Comparison of ENCODE assay signal across 13 cellular contexts in genomic region chr5:84249918-84250635, GRCh38.
DNase-seq lines count a peak whose midpoint lies in the region; ATAC-seq, FAIRE-seq and TF ChIP-seq lines count a peak whose summit lies in the region.
"Had no signal": no experiment of that assay in that cellular context is flagged by ENCODE, and none has a peak within 500 bp of the region (broad histone marks: within the 10 kb centered on the region; RNA-seq: fewer than 3 reads in every experiment).

No MANE protein-coding gene starts in this region.

- H3K9ac ChIP-seq in astrocyte (ENCODE audit: low read length), result peak overlapping the region; percentile 80

- peak overlapping the region; percentile 100 for H3K27ac Mint-ChIP-seq in astrocyte (ENCODE audit: unreplicated experiment)
- no peak overlapping the region for H3K27ac Mint-ChIP-seq in activated CD4-positive, alpha-beta T cell treated with anti-CD3 and anti-CD28 coated beads, Interleukin-2, amount 10 ng/mL, durations not matched to agents 7 days and 5 days
- no peak overlapping the region for H3K27ac Mint-ChIP-seq in T-helper 2 cell treated with Interferon-gamma antibody and Interleukin-4, amounts not matched to agents 5 μg/mL and 100 μg/mL, for 36 hours
- H3K27ac Mint-ChIP-seq: CD4-positive, CD25-positive, alpha-beta regulatory T cell had no signal

- DNase-seq in AG08395 (ENCODE audit: low spot score) (peak; percentile 76), HS-5 (ENCODE audit: low read depth) (peak; percentile 91), astrocyte (ENCODE audit: low read depth) (peak; percentile 94), islet precursor cell (peak; percentile 75)
- DNase-seq in activated CD4-positive, alpha-beta T cell treated with anti-CD3 and anti-CD28 coated beads, Interleukin-2, amount 10 ng/mL, durations not matched to agents 7 days and 5 days, result no peak
- no peak for DNase-seq in T-helper 2 cell treated with Interferon-gamma antibody and Interleukin-4, amounts not matched to agents 5 μg/mL and 100 μg/mL, for 36 hours (ENCODE audit: low spot score)
- no peak for DNase-seq in activated T-cell treated with anti-CD3 and anti-CD28 coated beads, Interleukin-2, amount 50 U/mL, for 1 hour
- DNase-seq: CD4-positive, CD25-positive, alpha-beta regulatory T cell; effector CD4-positive, alpha-beta T cell; MM.1S had no signal

- peak overlapping the region; percentile 83 for H3K4me2 ChIP-seq in astrocyte (ENCODE audit: low read length)

- H3K4me1 ChIP-seq in astrocyte (ENCODE audit: insufficient read depth, low read length), result peaks cover 15% of the 10 kb centered on the region

- H3K27ac ChIP-seq in astrocyte (ENCODE audit: low read depth, low read length), result peak overlapping the region; percentile 91

- H3K4me1 Mint-ChIP-seq in astrocyte (ENCODE audit: low read depth, unreplicated experiment), result peaks cover 19% of the 10 kb centered on the region
- H3K4me1 Mint-ChIP-seq in activated CD4-positive, alpha-beta T cell treated with anti-CD3 and anti-CD28 coated beads, Interleukin-2, amount 10 ng/mL, durations not matched to agents 7 days and 5 days, result no peaks in the 10 kb centered on the region
- no peaks in the 10 kb centered on the region for H3K4me1 Mint-ChIP-seq in T-helper 2 cell treated with Interferon-gamma antibody and Interleukin-4, amounts not matched to agents 5 μg/mL and 100 μg/mL, for 36 hours (ENCODE audit: low read depth)
- H3K4me1 Mint-ChIP-seq: CD4-positive, CD25-positive, alpha-beta regulatory T cell had no signal

- H3K4me3 ChIP-seq in astrocyte (ENCODE audit: insufficient read depth, low read depth, low read length), result peak overlapping the region; percentile 42

- no peaks in the 10 kb centered on the region for H3K36me3 Mint-ChIP-seq in astrocyte (ENCODE audit: low read depth, unreplicated experiment)
- no peaks in the 10 kb centered on the region for H3K36me3 Mint-ChIP-seq in activated CD4-positive, alpha-beta T cell treated with anti-CD3 and anti-CD28 coated beads, Interleukin-2, amount 10 ng/mL, durations not matched to agents 7 days and 5 days (ENCODE audit: low read depth)
- no peaks in the 10 kb centered on the region for H3K36me3 Mint-ChIP-seq in T-helper 2 cell treated with Interferon-gamma antibody and Interleukin-4, amounts not matched to agents 5 μg/mL and 100 μg/mL, for 36 hours (ENCODE audit: low read depth)
- H3K36me3 Mint-ChIP-seq: CD4-positive, CD25-positive, alpha-beta regulatory T cell had no signal

- H3K36me3 ChIP-seq in astrocyte (ENCODE audit: insufficient read depth, low read length), result no peaks in the 10 kb centered on the region

- CTCF ChIA-PET in activated CD4-positive, alpha-beta T cell treated with anti-CD3 and anti-CD28 coated beads, Interleukin-2, amount 10 ng/mL, durations not matched to agents 7 days and 5 days (lab: Charles Lee), result no interaction called here

- no peak for ATAC-seq in GM18858 (IDR thresholded peaks at IDR 0.05; ENCODE audit: unreplicated experiment)

- no peaks in the 10 kb centered on the region for H3K9me3 ChIP-seq in astrocyte (ENCODE audit: insufficient read depth, low read depth, low read length)

- POLR2A ChIA-PET in activated CD4-positive, alpha-beta T cell treated with anti-CD3 and anti-CD28 coated beads, Interleukin-2, amount 10 ng/mL, durations not matched to agents 7 days and 5 days (lab: Charles Lee), result no interaction called here

- H3K4me3 Mint-ChIP-seq in astrocyte (ENCODE audit: unreplicated experiment), result peak overlapping the region; percentile 58
- H3K4me3 Mint-ChIP-seq in activated CD4-positive, alpha-beta T cell treated with anti-CD3 and anti-CD28 coated beads, Interleukin-2, amount 10 ng/mL, durations not matched to agents 7 days and 5 days, result no peak overlapping the region
- H3K4me3 Mint-ChIP-seq in T-helper 2 cell treated with Interferon-gamma antibody and Interleukin-4, amounts not matched to agents 5 μg/mL and 100 μg/mL, for 36 hours, result no peak overlapping the region
- H3K4me3 Mint-ChIP-seq: CD4-positive, CD25-positive, alpha-beta regulatory T cell had no signal

- H3K27me3 Mint-ChIP-seq in astrocyte (ENCODE audit: low read depth, unreplicated experiment), result no peaks in the 10 kb centered on the region
- H3K27me3 Mint-ChIP-seq in activated CD4-positive, alpha-beta T cell treated with anti-CD3 and anti-CD28 coated beads, Interleukin-2, amount 10 ng/mL, durations not matched to agents 7 days and 5 days, result no peaks in the 10 kb centered on the region
- no peaks in the 10 kb centered on the region for H3K27me3 Mint-ChIP-seq in T-helper 2 cell treated with Interferon-gamma antibody and Interleukin-4, amounts not matched to agents 5 μg/mL and 100 μg/mL, for 36 hours (ENCODE audit: low read depth)
- H3K27me3 Mint-ChIP-seq: CD4-positive, CD25-positive, alpha-beta regulatory T cell had no signal

- H3K27me3 ChIP-seq in astrocyte (ENCODE audit: insufficient read depth, low read length), result no peaks in the 10 kb centered on the region

- H3K79me2 ChIP-seq in astrocyte (ENCODE audit: insufficient read depth, low read length), result peaks cover 27% of the 10 kb centered on the region

- no peaks in the 10 kb centered on the region for H4K20me1 ChIP-seq in astrocyte (ENCODE audit: insufficient read depth, low read length)

- H2AFZ ChIP-seq in astrocyte (ENCODE audit: low read depth, low read length), result no peak overlapping the region

- H3K9me3 Mint-ChIP-seq in astrocyte (ENCODE audit: unreplicated experiment), result no peaks in the 10 kb centered on the region
- no peaks in the 10 kb centered on the region for H3K9me3 Mint-ChIP-seq in activated CD4-positive, alpha-beta T cell treated with anti-CD3 and anti-CD28 coated beads, Interleukin-2, amount 10 ng/mL, durations not matched to agents 7 days and 5 days
- H3K9me3 Mint-ChIP-seq in T-helper 2 cell treated with Interferon-gamma antibody and Interleukin-4, amounts not matched to agents 5 μg/mL and 100 μg/mL, for 36 hours, result no peaks in the 10 kb centered on the region

- peak; percentile 58 for FAIRE-seq in astrocyte (lab: Jason Lieb, UNC)
- FAIRE-seq: keratinocyte, TTC549 had no signal

- no peak for TF ChIP-seq CTCF in astrocyte (IDR thresholded peaks at IDR 0.05; ENCODE audit: insufficient read depth, low read depth, low read length)

Comparison
In these comparisons a context has a peak if more than half of its experiments do, and no peak if none do; other contexts are left out.
1. DNase-seq: peak in AG08395 (single experiment), HS-5 (single experiment), astrocyte (single experiment) and islet precursor cell (single experiment); none in activated CD4-positive, alpha-beta T cell treated with anti-CD3 and anti-CD28 coated beads, Interleukin-2, amount 10 ng/mL, durations not matched to agents 7 days and 5 days (single experiment), T-helper 2 cell treated with Interferon-gamma antibody and Interleukin-4, amounts not matched to agents 5 μg/mL and 100 μg/mL, for 36 hours (single experiment) and activated T-cell treated with anti-CD3 and anti-CD28 coated beads, Interleukin-2, amount 50 U/mL, for 1 hour (single experiment).